In genomic region chr6:49453221-49453620, GRCh38 we compare ENCODE assay signal across 9 cellular contexts. TPM values are rescaled to one million over a fixed set of nuclear protein-coding genes. Genes with fewer than 3 reads are reported as not detected.
A peak's percentile ranks its signal among the peaks of the same experiment; 100 is the strongest.
DNase-seq lines count a peak whose midpoint lies in the region; ATAC-seq and TF ChIP-seq lines count a peak whose summit lies in the region.
"Had no signal": no experiment of that assay in that cellular context is flagged by ENCODE, and none has a peak within 500 bp of the region (broad histone marks: within the 10 kb centered on the region; RNA-seq: fewer than 3 reads in every experiment).

No MANE protein-coding gene starts in this region.

- H3K36me3 ChIP-seq in GM23338 (ENCODE audit: insufficient read depth) (peaks cover 3% of the 10 kb centered on the region; the same call in 1 of the 2 replicates), spleen (peaks cover 0 to 100% (median 53%) of the 10 kb centered on the region in 6 donors)

- TF ChIP-seq CTCF in GM23338 (conservative IDR thresholded peaks at IDR 0.05; ENCODE audit: low read depth in 2 of 2) (peak in 1 of 2 experiments; percentile 39; a peak in 2 of 4 replicates), spleen (IDR thresholded peaks at IDR 0.05 in 8 of 11, conservative IDR thresholded peaks at IDR 0.05 in 3 of 11) (peak in 2 of 11 experiments; percentile 28 to 29)

- no peak for TF ChIP-seq POLR2A in spleen (IDR thresholded peaks at IDR 0.05)

- no peaks in the 10 kb centered on the region for H3K27me3 Mint-ChIP-seq in GM23338 (ENCODE audit: insufficient read depth, low read depth, poor library complexity)

- whole genome bisulfite sequencing in spleen, 5 donors, result 90 to 98% (median 92%) methylated on average over 2 of the region's 2 CpGs

- H3F3A ChIP-seq in GM23338 (replicated peaks; ENCODE audit: low read depth), result no peaks in the 10 kb centered on the region

- H3K27me3 ChIP-seq in GM23338 (ENCODE audit: insufficient read depth) (no peaks in the 10 kb centered on the region), spleen (replicated peaks in 1 of 7) (no peaks in the 10 kb centered on the region)

- H3K4me1 ChIP-seq in GM23338 (ENCODE audit: insufficient read depth) (no peaks in the 10 kb centered on the region), spleen (peaks cover 0 to 9% (median 0%) of the 10 kb centered on the region in 6 donors)

- no peaks in the 10 kb centered on the region for H3K9me3 ChIP-seq in spleen

- no peaks in the 10 kb centered on the region for H3K79me2 ChIP-seq in GM23338 (replicated peaks; ENCODE audit: insufficient read depth)

- no peak overlapping the region for H2AFZ ChIP-seq in GM23338

- H3K4me3 ChIP-seq in GM23338, result no peak overlapping the region
- H3K4me3 ChIP-seq in spleen, result no peak overlapping the region

- H3K9me3 Mint-ChIP-seq in GM23338, result no peaks in the 10 kb centered on the region

- no peak overlapping the region for H3K4me3 Mint-ChIP-seq in GM23338

- no peak; the same call in 2 of the 3 replicates for ATAC-seq in GM23338
- no peak for ATAC-seq in GM19023 (IDR thresholded peaks at IDR 0.05; ENCODE audit: unreplicated experiment)

- H3K36me3 Mint-ChIP-seq in GM23338 (ENCODE audit: low read depth), result no peaks in the 10 kb centered on the region; the same call in 2 of the 3 replicates

- H3K27ac ChIP-seq in GM23338 (ENCODE audit: low read depth) (no peak overlapping the region), spleen (no peak overlapping the region)

- H3K4me2 ChIP-seq in GM23338, result no peak overlapping the region

- H3K4me1 Mint-ChIP-seq in GM23338, result no peaks in the 10 kb centered on the region

- H3K27ac Mint-ChIP-seq in GM23338, result no peak overlapping the region

- intact Hi-C loops in spleen (cut with DNase I; ENCODE audit: low total_unique reads), result no loop called here

- H4K20me1 ChIP-seq in GM23338 (replicated peaks; ENCODE audit: insufficient read depth), result no peaks in the 10 kb centered on the region; the same call in 1 of the 2 replicates

- H3K9me2 ChIP-seq in GM23338 (ENCODE audit: insufficient read depth), result no peaks in the 10 kb centered on the region

- DNase-seq in AG20443 (ENCODE audit: low spot score) (peak; percentile 12), GM23338 (ENCODE audit: low spot score) (peak; percentile 45), SW480 (ENCODE audit: low spot score) (peak; percentile 8), iris pigment epithelial cell (ENCODE audit: low read depth) (peak; percentile 8), activated gamma-delta T cell treated with Interleukin-2 at 50 U/mL for 16 hours (no peak), spleen (no peak), medulla oblongata (ENCODE audit: extremely low spot score) (no peak)
- DNase-seq: GOT3 had no signal

TF ChIP-seq in GM23338, 12 proteins besides CTCF, POLR2A, EP300 and RAD21 (continues in another document):
- no peak for TF ChIP-seq CREB1 (CRISPR knock-in tag; IDR thresholded peaks at IDR 0.05; ENCODE audit: low read depth)
- TF ChIP-seq, protein P1, sequence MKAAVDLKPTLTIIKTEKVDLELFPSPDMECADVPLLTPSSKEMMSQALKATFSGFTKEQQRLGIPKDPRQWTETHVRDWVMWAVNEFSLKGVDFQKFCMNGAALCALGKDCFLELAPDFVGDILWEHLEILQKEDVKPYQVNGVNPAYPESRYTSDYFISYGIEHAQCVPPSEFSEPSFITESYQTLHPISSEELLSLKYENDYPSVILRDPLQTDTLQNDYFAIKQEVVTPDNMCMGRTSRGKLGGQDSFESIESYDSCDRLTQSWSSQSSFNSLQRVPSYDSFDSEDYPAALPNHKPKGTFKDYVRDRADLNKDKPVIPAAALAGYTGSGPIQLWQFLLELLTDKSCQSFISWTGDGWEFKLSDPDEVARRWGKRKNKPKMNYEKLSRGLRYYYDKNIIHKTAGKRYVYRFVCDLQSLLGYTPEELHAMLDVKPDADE (IDR thresholded peaks at IDR 0.05), result no peak
- TF ChIP-seq ZNF331 (CRISPR knock-in tag; IDR thresholded peaks at IDR 0.05; ENCODE audit: low read depth), result no peak
- TF ChIP-seq ZNF462 (CRISPR knock-in tag; IDR thresholded peaks at IDR 0.05), result no peak
- TF ChIP-seq ZNF114 (CRISPR knock-in tag; IDR thresholded peaks at IDR 0.05), result no peak
- no peak for TF ChIP-seq EZH2 (IDR thresholded peaks at IDR 0.05; ENCODE audit: low read depth, unreplicated experiment)
- TF ChIP-seq NANOG (IDR thresholded peaks at IDR 0.05; ENCODE audit: borderline replicate concordance), result no peak

RNA-seq across cellular contexts. Expression of gene MMUT, which starts 9.8 kb away (rescaled TPM):
- total RNA-seq in GM23338 (2014; rRNA removed; shearing (Covaris generic)), result 9.4 and 12.4 TPM in 2 replicates
- polyA plus RNA-seq in GM23338 (2016; fragmentation: Nextera tagmentation; extraction: Ambion mirVana) (8.7 and 9.1 TPM in 2 replicates), spleen (1 to 10 TPM; 6.2 to 7.4 (median 6.5) TPM)
- total RNA-seq in spleen, result 10 to 100 TPM in 5 of 7 donors, 1 to 10 TPM in 2; 9.5 to 16.6 (median 13.4) TPM

RNA-seq across cellular contexts. Expression of gene CENPQ, which starts 9.9 kb away (rescaled TPM):
- total RNA-seq in GM23338 (2014; rRNA removed; shearing (Covaris generic)), result 17.6 and 20.2 TPM in 2 replicates
- polyA plus RNA-seq in GM23338 (2016; fragmentation: Nextera tagmentation; extraction: Ambion mirVana) (39.6 and 41.5 TPM in 2 replicates), spleen (1 to 10 TPM; 4.9 to 9.6 (median 7.5) TPM)
- total RNA-seq in spleen, result 1 to 10 TPM; 3.8 to 8.4 (median 5.3) TPM

RNA-seq across cellular contexts. Expression of gene GLYATL3, which starts 46.5 kb away (rescaled TPM):
- not detected in 2 replicates for total RNA-seq in GM23338 (2014; rRNA removed; shearing (Covaris generic))
- polyA plus RNA-seq in GM23338 (2016; fragmentation: Nextera tagmentation; extraction: Ambion mirVana), result not detected in 2 replicates
- total RNA-seq in spleen, result not detected
- not detected for polyA plus RNA-seq in spleen

Comparison
In these comparisons a context has a peak if more than half of its experiments do, and no peak if none do; other contexts are left out.
1. DNase-seq: peak in AG20443 (single experiment), GM23338 (single experiment), SW480 (single experiment) and iris pigment epithelial cell (single experiment); none in activated gamma-delta T cell treated with Interleukin-2 at 50 U/mL for 16 hours (single experiment), spleen (single experiment) and medulla oblongata (single experiment).